In the genomic region with DNA sequence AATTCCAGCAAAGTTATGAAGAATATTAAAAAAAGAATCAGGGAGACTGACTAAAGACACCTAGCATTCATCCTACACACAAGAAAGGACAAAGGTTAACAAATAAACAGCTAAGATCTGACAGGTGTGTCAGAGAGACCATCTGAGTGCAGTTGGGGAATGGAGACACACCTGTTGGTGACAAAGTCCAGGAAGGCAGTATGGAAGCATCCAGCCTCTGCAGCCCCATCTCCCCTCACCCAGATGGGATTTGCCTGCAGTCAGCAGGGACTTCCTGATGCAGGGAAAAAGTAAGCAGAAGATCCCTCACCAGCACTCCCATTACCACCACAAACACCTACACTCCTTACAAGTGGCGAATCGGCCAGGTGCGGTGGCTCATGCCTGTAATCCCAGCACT, we compare ENCODE assay signal across 18 cellular contexts. TPM values are rescaled to one million over a fixed set of nuclear protein-coding genes. Genes with fewer than 3 reads are reported as not detected.
DNase-seq lines count a peak whose midpoint lies in the region; FAIRE-seq and TF ChIP-seq lines count a peak whose summit lies in the region.
"Had no signal": no experiment of that assay in that cellular context is flagged by ENCODE, and none has a peak within 500 bp of the region (broad histone marks: within the 10 kb centered on the region; RNA-seq: fewer than 3 reads in every experiment).

No MANE protein-coding gene starts in this region.

- no peaks in the 10 kb centered on the region for H3K9me3 ChIP-seq in Karpas-422 (ENCODE audit: low read length)
- no peaks in the 10 kb centered on the region for H3K9me3 ChIP-seq in small intestine (ENCODE audit: control insufficient read depth, low read depth)
- H3K9me3 ChIP-seq: left lung, neutrophil had no signal

- H3K4me1 ChIP-seq in Karpas-422 (ENCODE audit: low read length) (peaks cover 49% of the 10 kb centered on the region), small intestine (ENCODE audit: control insufficient read depth in 2 of 2, insufficient read depth in 1 of 2, low read depth in 1 of 2, low read length in 1 of 2) (peaks cover 13 to 14% of the 10 kb centered on the region in 2 donors)

- peaks cover 10% of the 10 kb centered on the region for H3K9me3 Mint-ChIP-seq in activated T-cell treated with anti-CD3 and anti-CD28 coated beads, Interleukin-2, amount 50 U/mL, for 24 hours
- no peaks in the 10 kb centered on the region for H3K9me3 Mint-ChIP-seq in endothelial cell (ENCODE audit: unreplicated experiment)
- peaks cover 0 to 5% (median 0%) of the 10 kb centered on the region in 7 donors for H3K9me3 Mint-ChIP-seq in CD14-positive monocyte

- H2AFZ ChIP-seq in Karpas-422 (ENCODE audit: low read length) = no peak overlapping the region

- H3K27me3 ChIP-seq in Karpas-422 (ENCODE audit: low read length) (no peaks in the 10 kb centered on the region), small intestine (ENCODE audit: control insufficient read depth in 2 of 2, insufficient read depth in 2 of 2, low read length in 2 of 2) (no peaks in the 10 kb centered on the region)
- H3K27me3 ChIP-seq: brain microvascular endothelial cell, left lung, neutrophil, spleen had no signal

- no peak overlapping the region for H3K4me3 Mint-ChIP-seq in activated T-cell treated with anti-CD3 and anti-CD28 coated beads, Interleukin-2, amount 50 U/mL, for 24 hours
- peak overlapping the region; percentile 42 for H3K4me3 Mint-ChIP-seq in endothelial cell (ENCODE audit: unreplicated experiment)
- H3K4me3 Mint-ChIP-seq in CD14-positive monocyte = no peak overlapping the region

- intact Hi-C loops in CD14-positive monocyte (cut with micrococcal nuclease) = no loop called here

- H3K27ac ChIP-seq in Karpas-422 (ENCODE audit: low read length) (0 out of 2 replicates have a peak overlapping the region, but pooled peaks have one; percentile 4), small intestine (ENCODE audit: low read depth in 1 of 2, low read length in 1 of 2) (peak overlapping the region; percentile 14 to 37)
- H3K27ac ChIP-seq: brain microvascular endothelial cell, left lung had no signal

- DNase-seq in activated T-cell treated with anti-CD3 and anti-CD28 coated beads, Interleukin-2, amount 50 U/mL, for 24 hours = no peak
- no peak for DNase-seq in activated T-cell treated with anti-CD3 and anti-CD28 coated beads, Interleukin-2, amount 50 U/mL, for 48 hours
- DNase-seq in Karpas-422 = no peak
- no peak for DNase-seq in endothelial cell (ENCODE audit: low spot score)
- peak; percentile 89 for DNase-seq in small intestine
- DNase-seq in CD14-positive monocyte (ENCODE audit: low spot score) = no peak
- DNase-seq in GF-D8 (lab: John Stamatoyannopoulos, UW) = no peak
- no peak for DNase-seq in SKM-1 treated with dmso at 0.1 percent for 144 hours (lab: John Stamatoyannopoulos, UW; ENCODE audit: unreplicated experiment)
- DNase-seq: brain microvascular endothelial cell; head of caudate nucleus; NCI-H1417; NCI-H524 treated with DMSO at 0.1 percent for 48 hours; spleen; stimulated activated CD4-positive, alpha-beta T cell treated with anti-CD3 and anti-CD28 coated beads, Interleukin-4, amount 100 ng/mL, for 24 hours had no signal

- H3K79me2 ChIP-seq in Karpas-422 (ENCODE audit: low read length) = peaks cover 99% of the 10 kb centered on the region

- WGBS in small intestine, 3 donors = 15 to 63% (median 27%) methylated on average over 3 of the region's 3 CpGs

- no peak for TF ChIP-seq CTCF in endothelial cell (IDR thresholded peaks at IDR 0.05; ENCODE audit: unreplicated experiment)
- no peak for TF ChIP-seq CTCF in CD14-positive monocyte (IDR thresholded peaks at IDR 0.05)

- peaks cover 33% of the 10 kb centered on the region for H4K20me1 ChIP-seq in Karpas-422 (ENCODE audit: insufficient read depth, low read depth, low read length)

- H3K9me2 ChIP-seq in Karpas-422 (replicated peaks; ENCODE audit: insufficient read depth, low read length) = no peaks in the 10 kb centered on the region

- H3K4me3 ChIP-seq in Karpas-422 (ENCODE audit: low read length) = no peak overlapping the region
- no peak overlapping the region for H3K4me3 ChIP-seq in small intestine (ENCODE audit: low read depth in 1 of 2, low read length in 2 of 2)
- H3K4me3 ChIP-seq: left lung, spleen had no signal

- peaks cover 53% of the 10 kb centered on the region for H3K4me1 Mint-ChIP-seq in activated T-cell treated with anti-CD3 and anti-CD28 coated beads, Interleukin-2, amount 50 U/mL, for 24 hours (ENCODE audit: low read depth)
- H3K4me1 Mint-ChIP-seq in endothelial cell (ENCODE audit: unreplicated experiment) = peaks cover 18% of the 10 kb centered on the region
- H3K4me1 Mint-ChIP-seq in CD14-positive monocyte = peaks cover 48% of the 10 kb centered on the region

- H3K36me3 ChIP-seq in Karpas-422 (ENCODE audit: insufficient read depth, low read length) (no peaks in the 10 kb centered on the region), small intestine (ENCODE audit: control insufficient read depth in 2 of 2, insufficient read depth in 2 of 2, low read length in 2 of 2) (no peaks in the 10 kb centered on the region)
- H3K36me3 ChIP-seq: brain microvascular endothelial cell, left lung, neutrophil, spleen had no signal

- H3K27me3 Mint-ChIP-seq in activated T-cell treated with anti-CD3 and anti-CD28 coated beads, Interleukin-2, amount 50 U/mL, for 24 hours = no peaks in the 10 kb centered on the region
- H3K27me3 Mint-ChIP-seq in endothelial cell (ENCODE audit: unreplicated experiment) (peaks cover 3% of the 10 kb centered on the region), CD14-positive monocyte (ENCODE audit: low read depth in 3 of 3) (no peaks in the 10 kb centered on the region)

- peaks cover 20% of the 10 kb centered on the region for H3K36me3 Mint-ChIP-seq in activated T-cell treated with anti-CD3 and anti-CD28 coated beads, Interleukin-2, amount 50 U/mL, for 24 hours (ENCODE audit: low read depth)
- peaks cover 12% of the 10 kb centered on the region for H3K36me3 Mint-ChIP-seq in endothelial cell (ENCODE audit: low read depth, unreplicated experiment)
- H3K36me3 Mint-ChIP-seq in CD14-positive monocyte = no peaks in the 10 kb centered on the region

- no peak for FAIRE-seq in small intestine (lab: Jason Lieb, UNC)
- FAIRE-seq: A204.1, urothelium cell line had no signal

- H3K27ac Mint-ChIP-seq in activated T-cell treated with anti-CD3 and anti-CD28 coated beads, Interleukin-2, amount 50 U/mL, for 24 hours = peak overlapping the region; percentile 47
- H3K27ac Mint-ChIP-seq in endothelial cell (ENCODE audit: unreplicated experiment) (no peak overlapping the region), CD14-positive monocyte (peak overlapping the region in 1 of 7 donors; percentile 14)

- H3K4me2 ChIP-seq in Karpas-422 (ENCODE audit: low read depth, low read length, poor library complexity, severe bottlenecking) = no peak overlapping the region

- H3K9ac ChIP-seq in Karpas-422 (ENCODE audit: low read length) = no peak overlapping the region

RNA-seq across cellular contexts. Expression of a gene that starts 37.9 kb away (rescaled TPM):
- total RNA-seq in Karpas-422 (2014; rRNA removed; shearing (Covaris generic); ENCODE audit: low replicate concordance) = 235 and 376 TPM in 2 replicates
- 97.4 TPM for total RNA-seq in endothelial cell (ENCODE audit: unreplicated experiment)
- polyA plus RNA-seq in small intestine (10 to 100 TPM; 35.0 to 48.1 (median 40.5) TPM), CD14-positive monocyte (1 to 10 TPM; 2.8 to 5.9 TPM)
